8 cellular contexts compared by ENCODE assay signal in genomic region chr4:140426610-140427103, GRCh38. TPM values are rescaled to one million over a fixed set of nuclear protein-coding genes. Genes with fewer than 3 reads are reported as not detected.
A peak's percentile ranks its signal among the peaks of the same experiment; 100 is the strongest.
DNase-seq lines count a peak whose midpoint lies in the region; ATAC-seq and TF ChIP-seq lines count a peak whose summit lies in the region.

No MANE protein-coding gene starts in this region.

- POLR2A ChIA-PET in AG04449 (lab: Yijun Ruan, JAX) = no interaction called here

- no peak overlapping the region for H3K27ac Mint-ChIP-seq in osteocyte (ENCODE audit: unreplicated experiment)

- TF ChIP-seq POLR2A in Peyer's patch (IDR thresholded peaks at IDR 0.05) = no peak
- no peak for TF ChIP-seq POLR2A in esophagus muscularis mucosa (IDR thresholded peaks at IDR 0.05; ENCODE audit: low read depth)

- intact Hi-C loops in esophagus muscularis mucosa (cut with DNase I) = no loop called here

- H3K27me3 Mint-ChIP-seq in osteocyte (ENCODE audit: unreplicated experiment) = peaks cover 77% of the 10 kb centered on the region

- no peaks in the 10 kb centered on the region for H3K9me3 ChIP-seq in Peyer's patch
- no peaks in the 10 kb centered on the region for H3K9me3 ChIP-seq in esophagus muscularis mucosa

- peaks cover 0 to 14% (median 0%) of the 10 kb centered on the region in 4 donors for H3K4me1 ChIP-seq in Peyer's patch
- peaks cover 8 to 20% (median 18%) of the 10 kb centered on the region in 4 donors for H3K4me1 ChIP-seq in esophagus muscularis mucosa

- H3K27ac ChIP-seq in Peyer's patch = peak overlapping the region in 1 of 4 donors; percentile 38
- H3K27ac ChIP-seq in esophagus muscularis mucosa (replicated peaks in 1 of 4) = peak overlapping the region; percentile 57 to 78 (median 66)

- CTCF ChIA-PET in AG04449 (lab: Yijun Ruan, JAX) = interaction anchor here (1.7 to 2.1 kb wide), 3 partner anchors 14 to 183 kb away, joined by 5 to 6 read pairs (median 6); no protein-coding TSS in a partner anchor

- 11% methylated on average over 12 of the region's 23 CpGs for WGBS in esophagus muscularis mucosa

- H3K4me3 Mint-ChIP-seq in osteocyte (ENCODE audit: unreplicated experiment) = peak overlapping the region; percentile 76

- H3K36me3 Mint-ChIP-seq in osteocyte (ENCODE audit: unreplicated experiment) = no peaks in the 10 kb centered on the region

- H3K27me3 ChIP-seq in Peyer's patch (no peaks in the 10 kb centered on the region), esophagus muscularis mucosa (no peaks in the 10 kb centered on the region)

- H3K36me3 ChIP-seq in Peyer's patch (no peaks in the 10 kb centered on the region), esophagus muscularis mucosa (no peaks in the 10 kb centered on the region)

- no peak for TF ChIP-seq EP300 in esophagus muscularis mucosa (IDR thresholded peaks at IDR 0.05)

- H3K9me3 Mint-ChIP-seq in osteocyte (ENCODE audit: unreplicated experiment) = no peaks in the 10 kb centered on the region

- TF ChIP-seq CTCF in AG04449 (IDR thresholded peaks at IDR 0.05; ENCODE audit: insufficient read depth, low read length, missing control alignments) (no peak), Peyer's patch (IDR thresholded peaks at IDR 0.05) (no peak), esophagus muscularis mucosa (IDR thresholded peaks at IDR 0.05) (no peak), osteocyte (IDR thresholded peaks at IDR 0.05) (no peak)

- DNase-seq in AG04449 (ENCODE audit: low read depth, low spot score) = no peak
- DNase-seq in Peyer's patch = peak in 1 of 3 donors; percentile 46
- DNase-seq in esophagus muscularis mucosa (ENCODE audit: extremely low spot score) = no peak
- no peak for DNase-seq in osteocyte (ENCODE audit: extremely low spot score, unreplicated experiment)
- DNase-seq in ureter (ENCODE audit: low spot score) = no peak
- no peak for DNase-seq in NCI-H226

- H3K4me3 ChIP-seq in AG04449 (ENCODE audit: low read depth, low read length) (peak overlapping the region; percentile 69), Peyer's patch (peak overlapping the region; percentile 44 to 89 (median 60)), esophagus muscularis mucosa (peak overlapping the region; percentile 61 to 84 (median 72))

- ATAC-seq in GM19025 (IDR thresholded peaks at IDR 0.05; ENCODE audit: low read depth, unreplicated experiment) (peak; percentile 7), HG03457 (IDR thresholded peaks at IDR 0.05; ENCODE audit: unreplicated experiment) (peak; percentile 13)

- H3K4me1 Mint-ChIP-seq in osteocyte (ENCODE audit: unreplicated experiment) = no peaks in the 10 kb centered on the region

RNA-seq across cellular contexts. Expression of gene CLGN, which starts 0.8 kb away (rescaled TPM):
- total RNA-seq in Peyer's patch = under 1 TPM in 1 of 4 donors, not detected in 3; 0.40 TPM
- total RNA-seq in esophagus muscularis mucosa = 1 to 10 TPM; 1.8 to 2.8 (median 2.2) TPM
- total RNA-seq in osteocyte = not detected in 2 replicates
- 1.1 TPM for total RNA-seq in ureter

RNA-seq across cellular contexts. Expression of gene SCOC, which starts 53.2 kb away (rescaled TPM):
- total RNA-seq in Peyer's patch (10 to 100 TPM; 15.3 to 49.5 (median 35.3) TPM), esophagus muscularis mucosa (10 to 100 TPM; 39.8 to 64.4 (median 55.0) TPM), osteocyte (43.6 and 43.9 TPM in 2 replicates), ureter (49.2 TPM)
